11 cellular contexts compared by ENCODE assay signal in genomic region chr2:105749583-105750399, GRCh38. TPM values are rescaled to one million over a fixed set of nuclear protein-coding genes. Genes with fewer than 3 reads are reported as not detected.
DNase-seq lines count a peak whose midpoint lies in the region; ATAC-seq, FAIRE-seq and TF ChIP-seq lines count a peak whose summit lies in the region.
"Had no signal": no experiment of that assay in that cellular context is flagged by ENCODE, and none has a peak within 500 bp of the region (broad histone marks: within the 10 kb centered on the region; RNA-seq: fewer than 3 reads in every experiment).

No MANE protein-coding gene starts in this region.

- H3F3A ChIP-seq in smooth muscle cell (ENCODE audit: low read depth), result no peaks in the 10 kb centered on the region

- H3K4me2 ChIP-seq in H1 (ENCODE audit: insufficient read depth in 1 of 2, low read depth in 2 of 2, low read length in 2 of 2) (no peak overlapping the region), smooth muscle cell (no peak overlapping the region)

- no peak overlapping the region for H3K18ac ChIP-seq in H1 (ENCODE audit: extremely low read depth, low read length)

- no peak overlapping the region for H2BK120ac ChIP-seq in H1 (replicated peaks; ENCODE audit: low read depth, low read length)

- H3K4ac ChIP-seq in H1 (replicated peaks; ENCODE audit: insufficient read length, low read depth, low read length), result no peak overlapping the region

- peak; percentile 77 for DNase-seq in HT1080 (ENCODE audit: low read depth)
- no peak for DNase-seq in activated CD8-positive, alpha-beta T cell treated with anti-CD3 and anti-CD28 coated beads, Interleukin-2, amount 10 ng/mL, durations not matched to agents 7 days and 5 days
- DNase-seq in H1 (ENCODE audit: low read depth in 1 of 2, low spot score in 2 of 2), result no peak
- no peak for DNase-seq in smooth muscle cell (lab: John Stamatoyannopoulos, UW; ENCODE audit: unreplicated experiment)
- no peak for DNase-seq in mucosa of gallbladder (ENCODE audit: low spot score)
- DNase-seq in NCI-H1417 treated with DMSO at 0.1 percent for 48 hours (lab: John Stamatoyannopoulos, UW), result no peak
- no peak for DNase-seq in GM19239 (ENCODE audit: insufficient read length, low spot score)
- DNase-seq in DMS53 (lab: John Stamatoyannopoulos, UW), result no peak
- DNase-seq: NCI-H2227 treated with DMSO at 0.1 percent for 48 hours, sigmoid colon, upper lobe of right lung had no signal

- peaks cover 7% of the 10 kb centered on the region; the same call in 1 of the 2 replicates for H3K23me2 ChIP-seq in H1 (ENCODE audit: low read depth, low read length)

- no peak overlapping the region for H2BK5ac ChIP-seq in H1 (ENCODE audit: low read depth, low read length)

- H3K79me2 ChIP-seq in H1 (ENCODE audit: control insufficient read depth in 1 of 2, insufficient read depth in 2 of 2, low read length in 2 of 2) (peaks cover 19 to 95% of the 10 kb centered on the region in 2 experiments), smooth muscle cell (ENCODE audit: low read depth) (peaks cover 98% of the 10 kb centered on the region)

- H3K4me3 Mint-ChIP-seq in activated CD8-positive, alpha-beta T cell treated with anti-CD3 and anti-CD28 coated beads, Interleukin-2, amount 10 ng/mL, durations not matched to agents 7 days and 5 days, result peak overlapping the region; percentile 49

- no peak overlapping the region for H4K5ac ChIP-seq in H1 (ENCODE audit: insufficient read length, low read depth, low read length)

- H2AK5ac ChIP-seq in H1 (ENCODE audit: low read depth, low read length), result no peak overlapping the region

- H3K56ac ChIP-seq in H1 (replicated peaks; ENCODE audit: insufficient read length, low read depth, low read length), result no peak overlapping the region

- POLR2A ChIA-PET in activated CD8-positive, alpha-beta T cell treated with anti-CD3 and anti-CD28 coated beads, Interleukin-2, amount 10 ng/mL, durations not matched to agents 7 days and 5 days (lab: Charles Lee), result interaction anchor here (1.0 to 1.8 kb wide), 6 partner anchors 8 to 48 kb away, joined by 3 to 7 read pairs (median 4); no protein-coding TSS in a partner anchor
- POLR2A ChIA-PET in H1 (lab: Charles Lee; ENCODE audit: partially characterized antibody), result interaction anchor here (1.4 kb wide), 1 partner anchor 9 kb away, joined by 3 read pairs; no protein-coding TSS in a partner anchor

- no peak overlapping the region for H2BK20ac ChIP-seq in H1 (ENCODE audit: low read length)

- no peaks in the 10 kb centered on the region for H3K27me3 Mint-ChIP-seq in activated CD8-positive, alpha-beta T cell treated with anti-CD3 and anti-CD28 coated beads, Interleukin-2, amount 10 ng/mL, durations not matched to agents 7 days and 5 days (ENCODE audit: low read depth)

- H3K4me3 ChIP-seq in H1 (ENCODE audit: extremely low read depth in 1 of 4, insufficient read depth in 2 of 4, low read depth in 3 of 4, low read length in 4 of 4), result no peak overlapping the region
- H3K4me3 ChIP-seq in smooth muscle cell, result no peak overlapping the region
- H3K4me3 ChIP-seq: sigmoid colon, upper lobe of right lung had no signal

- H3K4me1 ChIP-seq in H1 (replicated peaks in 1 of 4; ENCODE audit: control insufficient read depth in 3 of 4, insufficient read depth in 4 of 4, low read length in 3 of 4) (peaks cover 3 to 10% (median 7%) of the 10 kb centered on the region in 4 experiments; a peak in 6 of 7 replicates), smooth muscle cell (ENCODE audit: low read depth) (no peaks in the 10 kb centered on the region)

- ATAC-seq in activated CD8-positive, alpha-beta T cell treated with anti-CD3 and anti-CD28 coated beads, Interleukin-2, amount 10 ng/mL, durations not matched to agents 7 days and 5 days, result no peak
- ATAC-seq: upper lobe of right lung had no signal

- H3K27ac Mint-ChIP-seq in activated CD8-positive, alpha-beta T cell treated with anti-CD3 and anti-CD28 coated beads, Interleukin-2, amount 10 ng/mL, durations not matched to agents 7 days and 5 days, result peak overlapping the region; percentile 88

- peaks cover 80% of the 10 kb centered on the region for H3K36me3 Mint-ChIP-seq in activated CD8-positive, alpha-beta T cell treated with anti-CD3 and anti-CD28 coated beads, Interleukin-2, amount 10 ng/mL, durations not matched to agents 7 days and 5 days (ENCODE audit: low read depth)

- H3K23ac ChIP-seq in H1 (ENCODE audit: insufficient read length), result no peak overlapping the region

- no peak overlapping the region for H4K91ac ChIP-seq in H1 (replicated peaks; ENCODE audit: insufficient read length, low read length)

- H3K79me1 ChIP-seq in H1 (ENCODE audit: low read depth, low read length), result peaks cover 14% of the 10 kb centered on the region

- H2AFZ ChIP-seq in H1 (ENCODE audit: low read length) (no peak overlapping the region), smooth muscle cell (ENCODE audit: low read depth) (no peak overlapping the region)

- no peak for TF ChIP-seq CTCF in H1 (IDR thresholded peaks at IDR 0.05; ENCODE audit: control extremely low read depth in 1 of 3, insufficient read depth in 1 of 3, low read depth in 1 of 3, low read length in 3 of 3)
- TF ChIP-seq CTCF in smooth muscle cell (IDR thresholded peaks at IDR 0.05; ENCODE audit: borderline replicate concordance, insufficient read depth, poor library complexity, severe bottlenecking), result no peak

- no peak overlapping the region for H2BK15ac ChIP-seq in H1 (ENCODE audit: low read length)

- peaks cover 0 to 4% (median 0%) of the 10 kb centered on the region in 4 experiments; a peak in 1 of 8 replicates for H3K36me3 ChIP-seq in H1 (ENCODE audit: control insufficient read depth in 2 of 4, insufficient read depth in 4 of 4, low read length in 3 of 4)
- no peaks in the 10 kb centered on the region for H3K36me3 ChIP-seq in smooth muscle cell (ENCODE audit: low read depth)
- H3K36me3 ChIP-seq: sigmoid colon, upper lobe of right lung had no signal

- H3K9ac ChIP-seq in H1 (replicated peaks in 1 of 4; ENCODE audit: extremely low read depth in 1 of 4, low read depth in 3 of 4, low read length in 3 of 4) (no peak overlapping the region), smooth muscle cell (ENCODE audit: low read depth) (no peak overlapping the region)

- no peaks in the 10 kb centered on the region for H3K9me3 Mint-ChIP-seq in activated CD8-positive, alpha-beta T cell treated with anti-CD3 and anti-CD28 coated beads, Interleukin-2, amount 10 ng/mL, durations not matched to agents 7 days and 5 days (ENCODE audit: insufficient read depth)

- H3K27ac ChIP-seq in H1 (ENCODE audit: low read depth, low read length), result no peak overlapping the region
- peak overlapping the region; percentile 68 for H3K27ac ChIP-seq in smooth muscle cell (ENCODE audit: low read depth)
- H3K27ac ChIP-seq: sigmoid colon, upper lobe of right lung had no signal

- H4K8ac ChIP-seq in H1 (ENCODE audit: extremely low read depth, insufficient read depth, low read length), result peak overlapping the region; percentile 17; the same call in 1 of the 2 replicates

- TF ChIP-seq POLR2A in H1 (IDR thresholded peaks at IDR 0.05; ENCODE audit: control extremely low read depth in 1 of 2, low read depth in 2 of 2, low read length in 2 of 2), result no peak

- CTCF ChIA-PET in activated CD8-positive, alpha-beta T cell treated with anti-CD3 and anti-CD28 coated beads, Interleukin-2, amount 10 ng/mL, durations not matched to agents 7 days and 5 days (lab: Charles Lee), result interaction anchor here (0.7 to 2.9 kb wide), 7 partner anchors 26 to 347 kb away, joined by 3 to 11 read pairs (median 5); no protein-coding TSS in a partner anchor
- CTCF ChIA-PET in H1 (lab: Charles Lee; ENCODE audit: partially characterized antibody), result interaction anchor here (0.6 to 1.4 kb wide), 2 partner anchors 14 to 81 kb away, joined by 3 to 4 read pairs; no protein-coding TSS in a partner anchor

- H3K9me3 ChIP-seq in H1 (ENCODE audit: insufficient read depth in 2 of 2, low read depth in 1 of 2, low read length in 1 of 2) (no peaks in the 10 kb centered on the region), smooth muscle cell (replicated peaks; ENCODE audit: low read depth) (no peaks in the 10 kb centered on the region)
- H3K9me3 ChIP-seq: sigmoid colon, upper lobe of right lung had no signal

- H3K14ac ChIP-seq in H1 (ENCODE audit: insufficient read length), result no peak overlapping the region

- peaks cover 78% of the 10 kb centered on the region for H3K4me1 Mint-ChIP-seq in activated CD8-positive, alpha-beta T cell treated with anti-CD3 and anti-CD28 coated beads, Interleukin-2, amount 10 ng/mL, durations not matched to agents 7 days and 5 days (ENCODE audit: low read depth)

- H4K20me1 ChIP-seq in H1 (replicated peaks in 1 of 2; ENCODE audit: control insufficient read depth in 1 of 2, insufficient read depth in 2 of 2, low read length in 2 of 2) (peaks cover 25 to 34% of the 10 kb centered on the region in 2 experiments), smooth muscle cell (ENCODE audit: low read depth) (peaks cover 95% of the 10 kb centered on the region)

- H2BK12ac ChIP-seq in H1 (ENCODE audit: low read depth, low read length), result no peak overlapping the region

- no peak for TF ChIP-seq EP300 in H1 (IDR thresholded peaks at IDR 0.05; ENCODE audit: borderline replicate concordance in 1 of 2, low read depth in 2 of 2, low read length in 2 of 2)

- FAIRE-seq in H1 (lab: Jason Lieb, UNC) (no peak), GM19239 (lab: Jason Lieb, UNC) (no peak)

- WGBS in H1 (ENCODE audit: extremely low coverage in 1 of 2, insufficient coverage in 1 of 2, insufficient read length in 1 of 2, insufficient replicate concordance in 2 of 2, low coverage in 1 of 2, low lambda C conversion rate in 2 of 2, missing lambda C conversion rate in 1 of 2), 2 experiments, result 98% methylated on average over 18 of the region's 18 CpGs; no CpG with 5 or more reads in 1 of the 2 experiments
- WGBS in smooth muscle cell (ENCODE audit: low lambda C conversion rate), result 66% methylated on average over 18 of the region's 18 CpGs

- H3K27me3 ChIP-seq in H1 (replicated peaks in 1 of 4; ENCODE audit: control insufficient read depth in 3 of 4, extremely low read depth in 1 of 4, insufficient read depth in 3 of 4, low read length in 3 of 4) (no peaks in the 10 kb centered on the region), smooth muscle cell (ENCODE audit: low read depth) (no peaks in the 10 kb centered on the region)
- H3K27me3 ChIP-seq: sigmoid colon, upper lobe of right lung had no signal

- TF ChIP-seq RAD21 in H1 (IDR thresholded peaks at IDR 0.05 in 1 of 2, conservative IDR thresholded peaks at IDR 0.05 in 1 of 2; ENCODE audit: low read depth in 2 of 2, low read length in 2 of 2), result no peak

RNA-seq across cellular contexts. Expression of gene NCK2, which starts 5.1 kb away (rescaled TPM):
- 39.9 and 51.3 TPM in 2 replicates for total RNA-seq in HT1080 (2014; rRNA removed; shearing (Covaris generic))
- 30.1 and 33.5 TPM in 2 replicates for polyA plus RNA-seq in HT1080 (2015; cell fraction: cytosol; rRNA removed)
- 10.8 and 12.7 TPM in 2 replicates for polyA plus RNA-seq in HT1080 (2015; cell fraction: nucleus; rRNA removed)
- 10 to 100 TPM; 60.7 to 61.3 TPM for total RNA-seq in activated CD8-positive, alpha-beta T cell treated with anti-CD3 and anti-CD28 coated beads, Interleukin-2, amount 10 ng/mL, durations not matched to agents 7 days and 5 days
- 61.7 and 65.7 TPM in 2 replicates for total RNA-seq in H1 (2021; fragmentation: NEBNext Ultra II Directional; extraction: Animal tissue kit (Norgen Biotek cat#: 25700))
- polyA plus RNA-seq in H1 (2011; rRNA removed) (30.3 and 43.3 TPM in 2 replicates), smooth muscle cell (44.8 and 50.5 TPM in 2 replicates)
- polyA plus RNA-seq in H1 (2011; cell fraction: cytosol; rRNA removed), result 53.3 TPM
- polyA plus RNA-seq in H1 (2011; cell fraction: nucleus; rRNA removed), result 29.7 TPM
- 40.0 to 65.8 TPM (median 58.8 TPM) in 4 replicates for polyA plus RNA-seq in H1 (2012, experiment 1 of 2)
- 18.2 TPM for polyA plus RNA-seq in H1 (2012, experiment 2 of 2)
- polyA plus RNA-seq in H1 (2013, experiment 1 of 2), result 47.1 TPM
- polyA plus RNA-seq in H1 (2013, experiment 2 of 2), result 48.3 TPM
- 25.2 and 26.7 TPM in 2 replicates for polyA minus RNA-seq in H1 (2011; rRNA and poly(A)+ RNA removed)
- 20.3 TPM for polyA minus RNA-seq in H1 (2011; cell fraction: cytosol; rRNA and poly(A)+ RNA removed)
- 18.3 TPM for polyA minus RNA-seq in H1 (2011; cell fraction: nucleus; rRNA and poly(A)+ RNA removed)
- total RNA-seq in smooth muscle cell (25.0 and 29.0 TPM in 2 replicates), mucosa of gallbladder (160 TPM)
